Comparison of ENCODE assay signal across 20 cellular contexts in genomic region chr6:34474754-34475153, GRCh38. TPM values are rescaled to one million over a fixed set of nuclear protein-coding genes. Genes with fewer than 3 reads are reported as not detected.
"Had no signal": no experiment of that assay in that cellular context is flagged by ENCODE, and none has a peak within 500 bp of the region (broad histone marks: within the 10 kb centered on the region; RNA-seq: fewer than 3 reads in every experiment).

No MANE protein-coding gene starts in this region.

- DNase-seq: Kasumi-1, MM.1S, NCI-H1092 treated with DMSO at 0.1 percent for 48 hours, NCI-H1436, NCI-H187, NCI-H2029, NCI-H2081 treated with DMSO at 0.1 percent for 48 hours, NCI-H2171, NCI-H226, NCI-H446 treated with DMSO at 0.1 percent for 48 hours, NCI-H510A treated with DMSO at 0.1 percent for 48 hours, NCI-H774, Right ventricle myocardium superior, RPMI8226, SIG-M5, SK-N-SH, SW 1271, T-cell had no signal

- H3K27ac ChIP-seq: KMS-11 had no signal

- H3K9me3 ChIP-seq: SK-N-SH had no signal

- H3K4me3 Mint-ChIP-seq: T-cell had no signal

- H3K27me3 Mint-ChIP-seq: T-cell had no signal

- H3K36me3 Mint-ChIP-seq: T-cell had no signal

- H3K4me1 Mint-ChIP-seq: T-cell had no signal

- ATAC-seq: T-cell had no signal

- H3K9ac ChIP-seq: KMS-11, SK-N-SH had no signal

- H3K4me2 ChIP-seq: KMS-11, SK-N-SH had no signal

- H3K27ac Mint-ChIP-seq: T-cell had no signal

RNA-seq across cellular contexts. Expression of gene PACSIN1, which starts 8.9 kb away (rescaled TPM):
- total RNA-seq: SK-MEL-5 had no signal
